ENCODE assay signal across 17 cellular contexts in the genomic region with DNA sequence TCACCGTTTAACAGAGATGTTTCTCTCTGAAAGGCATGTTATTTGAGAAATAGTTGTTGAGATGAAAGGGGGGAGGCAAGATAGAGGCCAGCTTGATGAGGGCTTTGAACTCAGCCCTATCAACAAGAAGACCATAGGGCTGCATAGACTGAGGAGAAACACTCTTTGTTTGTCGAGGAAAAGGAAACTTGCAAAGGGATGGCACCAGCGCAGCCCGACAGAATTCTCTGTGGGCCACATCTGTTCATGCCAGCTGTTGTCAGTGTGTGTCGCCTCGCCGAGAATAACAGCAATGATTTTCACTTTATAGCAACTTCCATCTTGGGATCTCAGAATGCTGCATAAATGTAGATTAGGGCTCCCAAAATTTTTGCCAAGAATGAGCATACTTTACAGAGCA.
"Had no signal": no experiment of that assay in that cellular context is flagged by ENCODE, and none has a peak within 500 bp of the region (broad histone marks: within the 10 kb centered on the region; RNA-seq: fewer than 3 reads in every experiment).

No MANE protein-coding gene starts in this region.

- H3K27me3 ChIP-seq: esophagus squamous epithelium, foreskin keratinocyte, hepatocyte, neutrophil, testis had no signal

- FAIRE-seq: islet of Langerhans had no signal

- H3K4me3 ChIP-seq: esophagus squamous epithelium, hepatocyte, smooth muscle cell, testis had no signal

- H3K27ac ChIP-seq: epithelial cell of prostate, esophagus squamous epithelium, foreskin keratinocyte, hepatocyte, neutrophil, testis had no signal

- H3K9me3 ChIP-seq: esophagus squamous epithelium, neutrophil, testis had no signal

- H3K4me1 ChIP-seq: testis had no signal

- H2AFZ ChIP-seq: hepatocyte had no signal

- H3K36me3 ChIP-seq: esophagus squamous epithelium, neutrophil had no signal

- DNase-seq: effector memory CD8-positive, alpha-beta T cell; esophagus squamous epithelium; foreskin keratinocyte; kidney glomerular epithelial cell; naive thymus-derived CD8-positive, alpha-beta T cell; right cardiac atrium; stimulated activated CD4-positive, alpha-beta T cell treated with anti-CD3 and anti-CD28 coated beads, Interleukin-4, amount 100 ng/mL, for 1 hour; stimulated activated CD8-positive, alpha-beta memory T cell treated with anti-CD3 and anti-CD28 coated beads, Interleukin-4, amount 100 ng/mL, for 48 hours; stimulated activated naive CD8-positive, alpha-beta T cell treated with anti-CD3 and anti-CD28 coated beads, Interleukin-15, Interleukin-2, amounts not matched to agents 100 U/mL and 50 U/mL, for 24 hours; testis; trophoblast cell had no signal

- ATAC-seq: effector memory CD8-positive, alpha-beta T cell; foreskin keratinocyte; naive thymus-derived CD8-positive, alpha-beta T cell; right cardiac atrium; stimulated activated effector memory CD8-positive, alpha-beta T cell treated with anti-CD3 and anti-CD28 coated beads, Interleukin-12 subunit alpha, Interleukin-12 subunit beta, amount 100 ng/mL, for 72 hours; stimulated activated naive CD8-positive, alpha-beta T cell treated with anti-CD3 and anti-CD28 coated beads, Interleukin-15, Interleukin-2, amounts not matched to agents 100 U/mL and 50 U/mL, for 24 hours had no signal

- H3K4me2 ChIP-seq: hepatocyte, smooth muscle cell had no signal
